ENCODE assay signal across 9 cellular contexts in genomic region chr2:8456149-8457091, GRCh38.
DNase-seq lines count a peak whose midpoint lies in the region; ATAC-seq, FAIRE-seq and TF ChIP-seq lines count a peak whose summit lies in the region.
"Had no signal": no experiment of that assay in that cellular context is flagged by ENCODE, and none has a peak within 500 bp of the region (broad histone marks: within the 10 kb centered on the region; RNA-seq: fewer than 3 reads in every experiment).

No MANE protein-coding gene starts in this region.

- DNase-seq in GM19239 (ENCODE audit: insufficient read length, low spot score) (peak; percentile 77), T-cell (peak in 31 of 34 experiments; percentile 20 to 56 (median 42)), urothelium cell line (ENCODE audit: low spot score) (no peak), mucosa of gallbladder (ENCODE audit: low spot score) (no peak), ovary (no peak), cerebellar cortex (ENCODE audit: low spot score) (no peak)
- peak; percentile 42 for DNase-seq in activated naive CD8-positive, alpha-beta T cell treated with anti-CD3 and anti-CD28 coated beads, Interleukin-2, amount 50 U/mL, for 24 hours
- DNase-seq in stimulated activated CD4-positive, alpha-beta T cell treated with anti-CD3 and anti-CD28 coated beads, Interleukin-2, amount 100 ng/mL, for 24 hours = peak; percentile 56 to 58

- no peaks in the 10 kb centered on the region for H3K4me1 ChIP-seq in ovary (ENCODE audit: insufficient read depth)

- H3K9me3 Mint-ChIP-seq in T-cell = no peaks in the 10 kb centered on the region
- H3K9me3 Mint-ChIP-seq in activated naive CD8-positive, alpha-beta T cell treated with anti-CD3 and anti-CD28 coated beads, Interleukin-2, amount 50 U/mL, for 24 hours = no peaks in the 10 kb centered on the region

- no peak for TF ChIP-seq POLR2A in ovary (IDR thresholded peaks at IDR 0.05)

- no peak for TF ChIP-seq CTCF in ovary (IDR thresholded peaks at IDR 0.05)

- peaks cover 26 to 40% (median 29%) of the 10 kb centered on the region in 3 donors for H3K4me1 Mint-ChIP-seq in T-cell
- peaks cover 46% of the 10 kb centered on the region for H3K4me1 Mint-ChIP-seq in activated naive CD8-positive, alpha-beta T cell treated with anti-CD3 and anti-CD28 coated beads, Interleukin-2, amount 50 U/mL, for 24 hours

- peak overlapping the region; percentile 93 to 94 for H3K27ac Mint-ChIP-seq in T-cell
- H3K27ac Mint-ChIP-seq in activated naive CD8-positive, alpha-beta T cell treated with anti-CD3 and anti-CD28 coated beads, Interleukin-2, amount 50 U/mL, for 24 hours = peak overlapping the region; percentile 67

- H3K4me3 ChIP-seq in ovary = no peak overlapping the region

- WGBS in ovary, 3 donors = 75 to 80% (median 77%) methylated on average over 34 to 41 of the region's 41 CpGs

- peak; percentile 65 to 83 (median 72) for ATAC-seq in T-cell (replicated peaks in 1 of 4)
- peak; percentile 51 for ATAC-seq in activated naive CD8-positive, alpha-beta T cell treated with anti-CD3 and anti-CD28 coated beads, Interleukin-2, amount 50 U/mL, for 24 hours

- no peaks in the 10 kb centered on the region for H3K36me3 Mint-ChIP-seq in T-cell
- H3K36me3 Mint-ChIP-seq in activated naive CD8-positive, alpha-beta T cell treated with anti-CD3 and anti-CD28 coated beads, Interleukin-2, amount 50 U/mL, for 24 hours (ENCODE audit: low read depth) = no peaks in the 10 kb centered on the region

- intact Hi-C loops in ovary (cut with DNase I) = no loop called here

- POLR2A ChIA-PET in T-cell (lab: Charles Lee) = no interaction called here

- peak overlapping the region; percentile 75 to 81 (median 79) for H3K4me3 Mint-ChIP-seq in T-cell
- peak overlapping the region; percentile 64 for H3K4me3 Mint-ChIP-seq in activated naive CD8-positive, alpha-beta T cell treated with anti-CD3 and anti-CD28 coated beads, Interleukin-2, amount 50 U/mL, for 24 hours

- CTCF ChIA-PET in T-cell (lab: Charles Lee) = no interaction called here

- H3K9me3 ChIP-seq in ovary = no peaks in the 10 kb centered on the region

- no peak overlapping the region for H3K27ac ChIP-seq in ovary

- no peaks in the 10 kb centered on the region for H3K27me3 ChIP-seq in ovary

- FAIRE-seq in GM19239 (lab: Jason Lieb, UNC) (peak; percentile 90), urothelium cell line (lab: Jason Lieb, UNC) (no peak)
- FAIRE-seq: endothelial cell of umbilical vein had no signal

- H3K36me3 ChIP-seq in ovary = no peaks in the 10 kb centered on the region

- TF ChIP-seq EP300 in ovary (IDR thresholded peaks at IDR 0.05) = no peak

- H3K27me3 Mint-ChIP-seq in T-cell = peaks cover 2 to 19% of the 10 kb centered on the region in 2 donors
- peaks cover 29% of the 10 kb centered on the region for H3K27me3 Mint-ChIP-seq in activated naive CD8-positive, alpha-beta T cell treated with anti-CD3 and anti-CD28 coated beads, Interleukin-2, amount 50 U/mL, for 24 hours

Comparison
In these comparisons a context has a peak if more than half of its experiments do, and no peak if none do; other contexts are left out.
1. DNase-seq: peak in GM19239 (single experiment), T-cell (31 of 34), activated naive CD8-positive, alpha-beta T cell treated with anti-CD3 and anti-CD28 coated beads, Interleukin-2, amount 50 U/mL, for 24 hours (single experiment) and stimulated activated CD4-positive, alpha-beta T cell treated with anti-CD3 and anti-CD28 coated beads, Interleukin-2, amount 100 ng/mL, for 24 hours (2 of 2); none in urothelium cell line (single experiment), mucosa of gallbladder (single experiment), ovary (0 of 5) and cerebellar cortex (single experiment).